ENCODE assay signal across 7 cellular contexts in the genomic region with DNA sequence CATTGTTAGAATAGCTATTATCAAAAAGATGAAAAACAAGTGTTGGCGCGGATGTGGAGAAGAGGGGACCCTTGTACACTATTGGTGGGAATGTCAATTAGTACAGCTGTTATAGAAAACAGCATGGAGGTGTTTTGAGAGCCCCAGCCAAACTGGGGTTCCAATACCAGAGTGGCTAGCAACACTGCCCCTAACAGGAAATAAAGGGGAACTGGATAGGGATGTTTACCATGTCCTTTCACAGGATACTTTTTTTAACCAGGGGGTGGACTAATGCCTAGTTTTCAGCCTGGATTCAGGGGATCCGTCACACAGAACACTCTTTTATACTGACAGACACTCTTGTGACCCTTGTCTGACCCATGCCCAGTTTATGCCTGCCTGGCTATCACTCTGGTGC. TPM values are rescaled to one million over a fixed set of nuclear protein-coding genes. Genes with fewer than 3 reads are reported as not detected.
DNase-seq lines count a peak whose midpoint lies in the region; ATAC-seq and TF ChIP-seq lines count a peak whose summit lies in the region.
"Had no signal": no experiment of that assay in that cellular context is flagged by ENCODE, and none has a peak within 500 bp of the region (broad histone marks: within the 10 kb centered on the region; RNA-seq: fewer than 3 reads in every experiment).

No MANE protein-coding gene starts in this region.

- peak overlapping the region; percentile 42 for H3K27ac Mint-ChIP-seq in CD4-positive, alpha-beta T cell
- peak overlapping the region; percentile 46 for H3K27ac Mint-ChIP-seq in activated CD4-positive, alpha-beta memory T cell treated with anti-CD3 and anti-CD28 coated beads for 36 hours

- no peak overlapping the region for H3K4me3 Mint-ChIP-seq in CD4-positive, alpha-beta T cell
- no peak overlapping the region for H3K4me3 Mint-ChIP-seq in activated CD4-positive, alpha-beta memory T cell treated with anti-CD3 and anti-CD28 coated beads for 36 hours

- intact Hi-C loops in CD4-positive, alpha-beta T cell (cut with DNase I, micrococcal nuclease), result no loop called here
- intact Hi-C loops in activated CD4-positive, alpha-beta memory T cell treated with anti-CD3 and anti-CD28 coated beads for 36 hours (cut with micrococcal nuclease), result no loop called here

- H3K27me3 ChIP-seq in CD4-positive, alpha-beta T cell (ENCODE audit: control insufficient read depth, insufficient read depth, low read length), result no peaks in the 10 kb centered on the region

- H3K9me3 Mint-ChIP-seq in CD4-positive, alpha-beta T cell, result peaks cover 16% of the 10 kb centered on the region
- peaks cover 20% of the 10 kb centered on the region for H3K9me3 Mint-ChIP-seq in activated CD4-positive, alpha-beta memory T cell treated with anti-CD3 and anti-CD28 coated beads for 36 hours

- H3K27ac ChIP-seq in CD4-positive, alpha-beta T cell (ENCODE audit: low read depth, low read length), result no peak overlapping the region
- H3K27ac ChIP-seq: psoas muscle had no signal

- no peak for TF ChIP-seq CTCF in CD4-positive, alpha-beta T cell (IDR thresholded peaks at IDR 0.05)

- no peaks in the 10 kb centered on the region for H3K27me3 Mint-ChIP-seq in CD4-positive, alpha-beta T cell
- H3K27me3 Mint-ChIP-seq in activated CD4-positive, alpha-beta memory T cell treated with anti-CD3 and anti-CD28 coated beads for 36 hours, result no peaks in the 10 kb centered on the region

- CTCF ChIA-PET in CD4-positive, alpha-beta T cell (lab: Charles Lee), result interaction anchor here (0.6 to 1.8 kb wide), 5 partner anchors 11 to 128 kb away, joined by 3 to 10 read pairs (median 3); no protein-coding TSS in a partner anchor
- CTCF ChIA-PET in activated CD4-positive, alpha-beta memory T cell treated with anti-CD3 and anti-CD28 coated beads for 36 hours (lab: Charles Lee), result interaction anchor here (0.9 to 4.9 kb wide), 6 partner anchors 9 to 48 kb away, joined by 3 to 43 read pairs (median 5); no protein-coding TSS in a partner anchor

- POLR2A ChIA-PET in CD4-positive, alpha-beta T cell (lab: Charles Lee), result interaction anchor here (1.1 kb wide), 1 partner anchor 39 kb away, joined by 4 read pairs; no protein-coding TSS in a partner anchor
- POLR2A ChIA-PET in activated CD4-positive, alpha-beta memory T cell treated with anti-CD3 and anti-CD28 coated beads for 36 hours (lab: Charles Lee), result no interaction called here

- no peak for DNase-seq in CD4-positive, alpha-beta T cell
- no peak for DNase-seq in activated CD4-positive, alpha-beta memory T cell treated with anti-CD3 and anti-CD28 coated beads for 36 hours
- DNase-seq: COR-L47, NCI-H345, psoas muscle had no signal

- H3K4me1 Mint-ChIP-seq in CD4-positive, alpha-beta T cell (ENCODE audit: low read depth), result peaks cover 81% of the 10 kb centered on the region
- H3K4me1 Mint-ChIP-seq in activated CD4-positive, alpha-beta memory T cell treated with anti-CD3 and anti-CD28 coated beads for 36 hours (ENCODE audit: low read depth), result peaks cover 68% of the 10 kb centered on the region

- H3K9me3 ChIP-seq in CD4-positive, alpha-beta T cell (ENCODE audit: control insufficient read depth, low read length), result peaks cover 10% of the 10 kb centered on the region
- H3K9me3 ChIP-seq: psoas muscle had no signal

- no peak for ATAC-seq in CD4-positive, alpha-beta T cell (ENCODE audit: poor library complexity)
- ATAC-seq in GM18868 (IDR thresholded peaks at IDR 0.05; ENCODE audit: unreplicated experiment), result no peak
- no peak for ATAC-seq in HG03139 (IDR thresholded peaks at IDR 0.05; ENCODE audit: unreplicated experiment)
- ATAC-seq: psoas muscle had no signal

- H3K36me3 Mint-ChIP-seq in CD4-positive, alpha-beta T cell (ENCODE audit: low read depth), result peaks cover 28% of the 10 kb centered on the region
- H3K36me3 Mint-ChIP-seq in activated CD4-positive, alpha-beta memory T cell treated with anti-CD3 and anti-CD28 coated beads for 36 hours, result peaks cover 17% of the 10 kb centered on the region

RNA-seq across cellular contexts. Expression of a gene that starts 6.9 kb away (rescaled TPM):
- 100 to 1,000 TPM; 245 to 259 TPM for total RNA-seq in CD4-positive, alpha-beta T cell
- 100 to 1,000 TPM; 218 to 224 TPM for total RNA-seq in activated CD4-positive, alpha-beta memory T cell treated with anti-CD3 and anti-CD28 coated beads for 36 hours

RNA-seq across cellular contexts. Expression of a gene that starts 28.4 kb away (rescaled TPM):
- under 1 TPM; 0.20 to 0.27 TPM for total RNA-seq in CD4-positive, alpha-beta T cell
- under 1 TPM; 0.29 to 0.70 TPM for total RNA-seq in activated CD4-positive, alpha-beta memory T cell treated with anti-CD3 and anti-CD28 coated beads for 36 hours

RNA-seq across cellular contexts. Expression of a gene that starts 31.8 kb away (rescaled TPM):
- 10 to 100 TPM; 19.1 to 21.9 TPM for total RNA-seq in CD4-positive, alpha-beta T cell
- 100 to 1,000 TPM; 117 to 129 TPM for total RNA-seq in activated CD4-positive, alpha-beta memory T cell treated with anti-CD3 and anti-CD28 coated beads for 36 hours

RNA-seq across cellular contexts. Expression of a gene that starts 34.5 kb away (rescaled TPM):
- total RNA-seq in CD4-positive, alpha-beta T cell, result not detected
- not detected for total RNA-seq in activated CD4-positive, alpha-beta memory T cell treated with anti-CD3 and anti-CD28 coated beads for 36 hours
- total RNA-seq: psoas muscle had no signal

RNA-seq across cellular contexts. Expression of a gene that starts 59.6 kb away (rescaled TPM):
- total RNA-seq in CD4-positive, alpha-beta T cell, result not detected
- total RNA-seq in activated CD4-positive, alpha-beta memory T cell treated with anti-CD3 and anti-CD28 coated beads for 36 hours, result under 1 TPM in 1 of 2 experiments, not detected in 1; 0.17 TPM

Comparison
In these comparisons a context has a peak if more than half of its experiments do, and no peak if none do; other contexts are left out.
1. RNA of a gene that starts 31.8 kb away (total RNA-seq): 117 to 129 TPM in activated CD4-positive, alpha-beta memory T cell treated with anti-CD3 and anti-CD28 coated beads for 36 hours; 19.1 to 21.9 TPM in CD4-positive, alpha-beta T cell; every median in the first group is over 4 times any median in the second.